In the genomic region with DNA sequence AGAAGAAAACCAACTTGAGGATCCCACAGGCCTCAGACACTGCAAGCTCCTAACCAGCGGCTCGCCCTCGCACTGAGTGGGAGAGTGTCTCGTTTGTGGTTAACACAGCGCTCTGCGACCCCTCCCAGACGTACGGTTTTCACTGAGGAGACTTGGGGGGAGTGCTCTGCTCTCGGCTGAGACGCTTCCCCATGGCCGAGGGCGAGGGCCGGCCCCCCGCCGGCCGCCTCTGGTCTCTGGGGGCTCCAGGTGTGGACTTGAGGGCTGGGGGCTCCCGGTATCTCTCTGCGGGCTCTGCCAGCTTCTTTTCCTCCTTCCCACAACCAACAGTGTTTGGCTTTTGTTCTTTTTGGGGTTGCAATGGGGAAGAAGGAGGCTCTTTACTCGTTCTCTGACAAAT, we compare ENCODE assay signal across 27 cellular contexts.
A peak's percentile ranks its signal among the peaks of the same experiment; 100 is the strongest.
DNase-seq lines count a peak whose midpoint lies in the region; ATAC-seq and TF ChIP-seq lines count a peak whose summit lies in the region.
"Had no signal": no experiment of that assay in that cellular context is flagged by ENCODE, and none has a peak within 500 bp of the region (broad histone marks: within the 10 kb centered on the region; RNA-seq: fewer than 3 reads in every experiment).

No MANE protein-coding gene starts in this region.

- no peak overlapping the region for H2AFZ ChIP-seq in smooth muscle cell (ENCODE audit: low read depth)

- no peak for ATAC-seq in activated naive CD8-positive, alpha-beta T cell treated with anti-CD3 and anti-CD28 coated beads, Interleukin-2, amount 50 U/mL, for 24 hours
- ATAC-seq: A549; CD8-positive, alpha-beta T cell had no signal

- H3K9me3 Mint-ChIP-seq in activated naive CD8-positive, alpha-beta T cell (ENCODE audit: low read depth) = no peaks in the 10 kb centered on the region
- no peaks in the 10 kb centered on the region for H3K9me3 Mint-ChIP-seq in activated naive CD8-positive, alpha-beta T cell treated with anti-CD3 and anti-CD28 coated beads, Interleukin-2, amount 50 U/mL, for 24 hours
- H3K9me3 Mint-ChIP-seq: CD8-positive, alpha-beta T cell had no signal

- H3K4me3 ChIP-seq in smooth muscle cell (no peak overlapping the region), ascending aorta (no peak overlapping the region), BE2C (ENCODE audit: low read depth, low read length) (no peak overlapping the region)
- H3K4me3 ChIP-seq: A549, SJSA1 had no signal

- H3K4me2 ChIP-seq in smooth muscle cell = no peak overlapping the region
- H3K4me2 ChIP-seq: A549 had no signal

- no peak overlapping the region for H3K4me3 Mint-ChIP-seq in activated naive CD8-positive, alpha-beta T cell
- H3K4me3 Mint-ChIP-seq in activated naive CD8-positive, alpha-beta T cell treated with anti-CD3 and anti-CD28 coated beads, Interleukin-2, amount 50 U/mL, for 24 hours = no peak overlapping the region
- H3K4me3 Mint-ChIP-seq: CD8-positive, alpha-beta T cell had no signal

- H3K4me1 Mint-ChIP-seq in activated naive CD8-positive, alpha-beta T cell (ENCODE audit: low read depth) = no peaks in the 10 kb centered on the region
- H3K4me1 Mint-ChIP-seq in activated naive CD8-positive, alpha-beta T cell treated with anti-CD3 and anti-CD28 coated beads, Interleukin-2, amount 50 U/mL, for 24 hours = no peaks in the 10 kb centered on the region

- H3K27ac ChIP-seq in VCaP (peak overlapping the region; percentile 24), smooth muscle cell (ENCODE audit: low read depth) (peak overlapping the region; percentile 7), ascending aorta (no peak overlapping the region)
- H3K27ac ChIP-seq: A549, C4-2B, SJSA1 had no signal

- H3K4me1 ChIP-seq in smooth muscle cell (ENCODE audit: low read depth) (no peaks in the 10 kb centered on the region), ascending aorta (no peaks in the 10 kb centered on the region), BE2C (no peaks in the 10 kb centered on the region)
- H3K4me1 ChIP-seq: A549, SJSA1 had no signal

- H4K20me1 ChIP-seq in smooth muscle cell (ENCODE audit: low read depth) = no peaks in the 10 kb centered on the region

- no peaks in the 10 kb centered on the region for H3K9me3 ChIP-seq in smooth muscle cell (replicated peaks; ENCODE audit: low read depth)
- H3K9me3 ChIP-seq in ascending aorta = no peaks in the 10 kb centered on the region
- H3K9me3 ChIP-seq in BE2C = no peaks in the 10 kb centered on the region
- H3K9me3 ChIP-seq: A549, SJSA1 had no signal

- H3K9ac ChIP-seq in smooth muscle cell (ENCODE audit: low read depth) = no peak overlapping the region

- intact Hi-C loops in ascending aorta (cut with DNase I) = no loop called here

- 93% methylated on average over 19 of the region's 19 CpGs for WGBS in smooth muscle cell (ENCODE audit: low lambda C conversion rate)

- H3F3A ChIP-seq in smooth muscle cell (ENCODE audit: low read depth) = no peaks in the 10 kb centered on the region

- H3K36me3 Mint-ChIP-seq in activated naive CD8-positive, alpha-beta T cell = no peaks in the 10 kb centered on the region
- peaks cover 59% of the 10 kb centered on the region for H3K36me3 Mint-ChIP-seq in activated naive CD8-positive, alpha-beta T cell treated with anti-CD3 and anti-CD28 coated beads, Interleukin-2, amount 50 U/mL, for 24 hours (ENCODE audit: low read depth)

- no peaks in the 10 kb centered on the region for H3K79me2 ChIP-seq in smooth muscle cell (ENCODE audit: low read depth)

- H3K36me3 ChIP-seq in smooth muscle cell (ENCODE audit: low read depth) (peaks cover under 1% of the 10 kb centered on the region), ascending aorta (peaks cover 85 to 91% of the 10 kb centered on the region in 2 donors), BE2C (peaks cover 62% of the 10 kb centered on the region)

- peak overlapping the region; percentile 28 for H3K27ac Mint-ChIP-seq in activated naive CD8-positive, alpha-beta T cell
- no peak overlapping the region for H3K27ac Mint-ChIP-seq in activated naive CD8-positive, alpha-beta T cell treated with anti-CD3 and anti-CD28 coated beads, Interleukin-2, amount 50 U/mL, for 24 hours
- H3K27ac Mint-ChIP-seq: CD8-positive, alpha-beta T cell had no signal

- H3K27me3 Mint-ChIP-seq in activated naive CD8-positive, alpha-beta T cell = no peaks in the 10 kb centered on the region
- no peaks in the 10 kb centered on the region for H3K27me3 Mint-ChIP-seq in activated naive CD8-positive, alpha-beta T cell treated with anti-CD3 and anti-CD28 coated beads, Interleukin-2, amount 50 U/mL, for 24 hours

- no peak for TF ChIP-seq CTCF in VCaP (conservative IDR thresholded peaks at IDR 0.05)
- TF ChIP-seq CTCF in smooth muscle cell (IDR thresholded peaks at IDR 0.05; ENCODE audit: borderline replicate concordance, insufficient read depth, poor library complexity, severe bottlenecking) = no peak
- TF ChIP-seq CTCF in ascending aorta (IDR thresholded peaks at IDR 0.05) = no peak
- no peak for TF ChIP-seq CTCF in BE2C (IDR thresholded peaks at IDR 0.05; ENCODE audit: low read depth, low read length)

- H3K27me3 ChIP-seq in smooth muscle cell (ENCODE audit: low read depth) = no peaks in the 10 kb centered on the region
- no peaks in the 10 kb centered on the region for H3K27me3 ChIP-seq in ascending aorta
- no peaks in the 10 kb centered on the region for H3K27me3 ChIP-seq in BE2C
- H3K27me3 ChIP-seq: SJSA1 had no signal

- no peak for DNase-seq in activated naive CD8-positive, alpha-beta T cell treated with anti-CD3 and anti-CD28 coated beads, Interleukin-2, amount 50 U/mL, for 24 hours
- DNase-seq in mesenteric fat pad (ENCODE audit: low spot score) (peak; percentile 84), smooth muscle cell (lab: John Stamatoyannopoulos, UW; ENCODE audit: unreplicated experiment) (no peak), ascending aorta (ENCODE audit: low spot score in 2 of 2) (no peak), BE2C (no peak), cerebellar nuclear complex (lab: John Stamatoyannopoulos, UW) (no peak)
- DNase-seq: CD8-positive, alpha-beta T cell; DMS 273 treated with DMSO at 0.1 percent for 48 hours; DMS79; GF-D8; HCEC 1CT; Karpas-422; NCI-H1092; NCI-H1417 treated with DMSO at 0.1 percent for 48 hours; NCI-H187; NCI-H2081 treated with DMSO at 0.1 percent for 48 hours; NCI-H2171; NCI-H226; NCI-H510A; NCI-H69; Right ventricle myocardium superior; RPMI8226 had no signal

Comparison
In these comparisons a context has a peak if more than half of its experiments do, and no peak if none do; other contexts are left out.
1. H3K27ac ChIP-seq: peak in VCaP (single experiment) and smooth muscle cell (single experiment); none in ascending aorta (0 of 2).